1 cellular context compared by ENCODE assay signal in genomic region chr3:48739617-48739954, GRCh38.
TF ChIP-seq lines count a peak whose summit lies in the region.

No MANE protein-coding gene starts in this region.

TF ChIP-seq in K562, 482 proteins besides CTCF, POLR2A, EP300 and RAD21:
- TF ChIP-seq PATZ1 (CRISPR knock-in tag; IDR thresholded peaks at IDR 0.05; ENCODE audit: borderline replicate concordance) (no peak), SLC30A9 (CRISPR knock-in tag; IDR thresholded peaks at IDR 0.05) (no peak), RBM39 (optimal IDR thresholded peaks at IDR 0.05; ENCODE audit: low read depth, low read length) (no peak), ZNF592 (IDR thresholded peaks at IDR 0.05) (no peak), ZNF347 (CRISPR knock-in tag; IDR thresholded peaks at IDR 0.05; ENCODE audit: low read depth) (no peak), C11orf30 (IDR thresholded peaks at IDR 0.05; ENCODE audit: low read depth) (no peak), AFF4 (CRISPR knock-in tag; IDR thresholded peaks at IDR 0.05) (no peak)
- TF ChIP-seq, protein P1, sequence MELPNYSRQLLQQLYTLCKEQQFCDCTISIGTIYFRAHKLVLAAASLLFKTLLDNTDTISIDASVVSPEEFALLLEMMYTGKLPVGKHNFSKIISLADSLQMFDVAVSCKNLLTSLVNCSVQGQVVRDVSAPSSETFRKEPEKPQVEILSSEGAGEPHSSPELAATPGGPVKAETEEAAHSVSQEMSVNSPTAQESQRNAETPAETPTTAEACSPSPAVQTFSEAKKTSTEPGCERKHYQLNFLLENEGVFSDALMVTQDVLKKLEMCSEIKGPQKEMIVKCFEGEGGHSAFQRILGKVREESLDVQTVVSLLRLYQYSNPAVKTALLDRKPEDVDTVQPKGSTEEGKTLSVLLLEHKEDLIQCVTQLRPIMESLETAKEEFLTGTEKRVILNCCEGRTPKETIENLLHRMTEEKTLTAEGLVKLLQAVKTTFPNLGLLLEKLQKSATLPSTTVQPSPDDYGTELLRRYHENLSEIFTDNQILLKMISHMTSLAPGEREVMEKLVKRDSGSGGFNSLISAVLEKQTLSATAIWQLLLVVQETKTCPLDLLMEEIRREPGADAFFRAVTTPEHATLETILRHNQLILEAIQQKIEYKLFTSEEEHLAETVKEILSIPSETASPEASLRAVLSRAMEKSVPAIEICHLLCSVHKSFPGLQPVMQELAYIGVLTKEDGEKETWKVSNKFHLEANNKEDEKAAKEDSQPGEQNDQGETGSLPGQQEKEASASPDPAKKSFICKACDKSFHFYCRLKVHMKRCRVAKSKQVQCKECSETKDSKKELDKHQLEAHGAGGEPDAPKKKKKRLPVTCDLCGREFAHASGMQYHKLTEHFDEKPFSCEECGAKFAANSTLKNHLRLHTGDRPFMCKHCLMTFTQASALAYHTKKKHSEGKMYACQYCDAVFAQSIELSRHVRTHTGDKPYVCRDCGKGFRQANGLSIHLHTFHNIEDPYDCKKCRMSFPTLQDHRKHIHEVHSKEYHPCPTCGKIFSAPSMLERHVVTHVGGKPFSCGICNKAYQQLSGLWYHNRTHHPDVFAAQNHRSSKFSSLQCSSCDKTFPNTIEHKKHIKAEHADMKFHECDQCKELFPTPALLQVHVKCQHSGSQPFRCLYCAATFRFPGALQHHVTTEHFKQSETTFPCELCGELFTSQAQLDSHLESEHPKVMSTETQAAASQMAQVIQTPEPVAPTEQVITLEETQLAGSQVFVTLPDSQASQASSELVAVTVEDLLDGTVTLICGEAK (IDR thresholded peaks at IDR 0.05): no peak
- TF ChIP-seq, protein P1 (CRISPR knock-in tag; IDR thresholded peaks at IDR 0.05): no peak
